Comparison of ENCODE assay signal across 1 cellular context in genomic region chr7:151210087-151210854, GRCh38.
TF ChIP-seq lines count a peak whose summit lies in the region.

H2BK1 (minus strand) TSS chr7:151210488; CDS start chr7:151210318, 170 bp downstream.

TF ChIP-seq in SK-N-SH treated with all-trans-retinoic acid at 6 μM for 48 hours, 23 proteins besides CTCF, POLR2A, EP300 and RAD21 (continued from another document):
- no peak for TF ChIP-seq ISL1 (CRISPR knock-in tag; IDR thresholded peaks at IDR 0.05)
- TF ChIP-seq OSR1 (CRISPR knock-in tag; IDR thresholded peaks at IDR 0.05) = no peak
- no peak for TF ChIP-seq TCF4 (CRISPR knock-in tag; IDR thresholded peaks at IDR 0.05; ENCODE audit: borderline replicate concordance)
- TF ChIP-seq PATZ1 (CRISPR knock-in tag; IDR thresholded peaks at IDR 0.05; ENCODE audit: borderline replicate concordance) = no peak
- no peak for TF ChIP-seq CSDC2 (CRISPR knock-in tag; IDR thresholded peaks at IDR 0.05)
- TF ChIP-seq ZFP30 (CRISPR knock-in tag; IDR thresholded peaks at IDR 0.05) = no peak
- TF ChIP-seq RARB (CRISPR knock-in tag; IDR thresholded peaks at IDR 0.05) = no peak
